In the genomic region with DNA sequence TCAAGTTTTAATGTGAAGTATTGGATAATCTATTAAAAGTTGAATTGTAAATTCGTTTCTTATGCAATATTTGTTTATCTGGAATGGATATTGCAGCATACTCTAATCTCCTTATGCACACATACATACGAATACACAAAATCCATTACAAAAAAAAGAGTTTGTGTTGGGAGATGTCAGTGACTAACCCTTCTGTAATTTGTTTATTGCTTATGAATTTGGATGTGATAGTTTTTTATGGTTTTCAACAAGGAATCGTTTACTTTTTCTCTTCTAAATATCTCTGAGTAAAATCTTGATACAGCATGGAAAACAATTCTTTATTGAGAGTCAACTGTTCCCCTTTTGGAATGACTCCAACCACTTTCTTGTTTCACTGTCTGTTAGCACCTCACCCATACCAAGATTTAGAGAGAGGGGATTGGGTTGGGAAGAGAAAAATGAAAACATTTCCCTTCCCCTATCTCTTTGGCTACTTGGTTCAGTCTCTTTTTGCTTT, we compare ENCODE assay signal across 11 cellular contexts. TPM values are rescaled to one million over a fixed set of nuclear protein-coding genes. Genes with fewer than 3 reads are reported as not detected.
DNase-seq lines count a peak whose midpoint lies in the region; ATAC-seq and TF ChIP-seq lines count a peak whose summit lies in the region.
"Had no signal": no experiment of that assay in that cellular context is flagged by ENCODE, and none has a peak within 500 bp of the region (broad histone marks: within the 10 kb centered on the region; RNA-seq: fewer than 3 reads in every experiment).

No MANE protein-coding gene starts in this region.

- no peak overlapping the region for H3K4me3 Mint-ChIP-seq in activated T-helper 1 cell treated with anti-CD3 and anti-CD28 coated beads, Interleukin-12 subunit alpha, Interleukin-12 subunit beta, Interleukin-2, Interleukin-4 antibody, amounts not matched to agents 30 ng/mL and 10 ng/mL and 1 ng/mL, durations not matched to agents 14 hours and 24 hours and 36 hours
- H3K4me3 Mint-ChIP-seq: stimulated activated memory B cell treated with anti-CD40 and anti-IgM and Interleukin-4, amounts not matched to agents 10 μg/mL and 1 μg/mL and 100 μg/mL, for 72 hours had no signal

- H3K9me3 ChIP-seq in liver (ENCODE audit: control insufficient read depth in 4 of 4, low read length in 3 of 4) = no peaks in the 10 kb centered on the region

- intact Hi-C loops in activated T-helper 1 cell treated with anti-CD3 and anti-CD28 coated beads, Interleukin-12 subunit alpha, Interleukin-12 subunit beta, Interleukin-2, Interleukin-4 antibody, amounts not matched to agents 30 ng/mL and 10 ng/mL and 1 ng/mL, durations not matched to agents 14 hours and 24 hours and 36 hours (cut with micrococcal nuclease) = loop anchor here (1.0 to 10.0 kb wide), 3 partner anchors 14 to 1046 kb away; no protein-coding TSS in a partner anchor

- no peaks in the 10 kb centered on the region for H3K9me3 Mint-ChIP-seq in activated T-helper 1 cell treated with anti-CD3 and anti-CD28 coated beads, Interleukin-12 subunit alpha, Interleukin-12 subunit beta, Interleukin-2, Interleukin-4 antibody, amounts not matched to agents 30 ng/mL and 10 ng/mL and 1 ng/mL, durations not matched to agents 14 hours and 24 hours and 36 hours
- H3K9me3 Mint-ChIP-seq: stimulated activated memory B cell treated with anti-CD40 and anti-IgM and Interleukin-4, amounts not matched to agents 10 μg/mL and 1 μg/mL and 100 μg/mL, for 72 hours had no signal

- DNase-seq in EH (ENCODE audit: low read depth) (peak; percentile 26), LoVo (ENCODE audit: low spot score) (peak; percentile 13), HT-29 (ENCODE audit: low spot score) (no peak), inferior parietal cortex (ENCODE audit: extremely low spot score) (no peak)
- DNase-seq in activated T-helper 1 cell treated with anti-CD3 and anti-CD28 coated beads, Interleukin-12 subunit alpha, Interleukin-12 subunit beta, Interleukin-2, Interleukin-4 antibody, amounts not matched to agents 30 ng/mL and 10 ng/mL and 1 ng/mL, durations not matched to agents 14 hours and 24 hours and 36 hours (ENCODE audit: low spot score) = no peak
- DNase-seq: left colon; stimulated activated CD4-positive, alpha-beta T cell treated with anti-CD3 and anti-CD28 coated beads, Interleukin-15, amount 100 ng/mL, for 24 hours had no signal

- no peaks in the 10 kb centered on the region for H3K27me3 Mint-ChIP-seq in activated T-helper 1 cell treated with anti-CD3 and anti-CD28 coated beads, Interleukin-12 subunit alpha, Interleukin-12 subunit beta, Interleukin-2, Interleukin-4 antibody, amounts not matched to agents 30 ng/mL and 10 ng/mL and 1 ng/mL, durations not matched to agents 14 hours and 24 hours and 36 hours (ENCODE audit: insufficient read depth)
- H3K27me3 Mint-ChIP-seq: stimulated activated memory B cell treated with anti-CD40 and anti-IgM and Interleukin-4, amounts not matched to agents 10 μg/mL and 1 μg/mL and 100 μg/mL, for 72 hours had no signal

- no peak for TF ChIP-seq RAD21 in liver (IDR thresholded peaks at IDR 0.05)

- ATAC-seq in HG03469 (IDR thresholded peaks at IDR 0.05; ENCODE audit: unreplicated experiment) (no peak), GM21367 (IDR thresholded peaks at IDR 0.05; ENCODE audit: unreplicated experiment) (no peak)
- ATAC-seq: left colon; stimulated activated memory B cell treated with anti-CD40 and anti-IgM and Interleukin-4, amounts not matched to agents 10 μg/mL and 1 μg/mL and 100 μg/mL, for 72 hours had no signal

- H3K4me3 ChIP-seq in liver (ENCODE audit: low read depth in 1 of 3, low read length in 3 of 3) = no peak overlapping the region

- H3K27ac Mint-ChIP-seq in activated T-helper 1 cell treated with anti-CD3 and anti-CD28 coated beads, Interleukin-12 subunit alpha, Interleukin-12 subunit beta, Interleukin-2, Interleukin-4 antibody, amounts not matched to agents 30 ng/mL and 10 ng/mL and 1 ng/mL, durations not matched to agents 14 hours and 24 hours and 36 hours = peak overlapping the region; percentile 53
- H3K27ac Mint-ChIP-seq: stimulated activated memory B cell treated with anti-CD40 and anti-IgM and Interleukin-4, amounts not matched to agents 10 μg/mL and 1 μg/mL and 100 μg/mL, for 72 hours had no signal

- no peaks in the 10 kb centered on the region for H3K27me3 ChIP-seq in liver (ENCODE audit: control insufficient read depth in 4 of 4, insufficient read depth in 4 of 4, low read length in 3 of 4)

- H3K36me3 ChIP-seq in liver (ENCODE audit: control insufficient read depth in 4 of 4, insufficient read depth in 3 of 4, low read depth in 1 of 4, low read length in 3 of 4) = no peaks in the 10 kb centered on the region

- peaks cover 44% of the 10 kb centered on the region for H3K36me3 Mint-ChIP-seq in activated T-helper 1 cell treated with anti-CD3 and anti-CD28 coated beads, Interleukin-12 subunit alpha, Interleukin-12 subunit beta, Interleukin-2, Interleukin-4 antibody, amounts not matched to agents 30 ng/mL and 10 ng/mL and 1 ng/mL, durations not matched to agents 14 hours and 24 hours and 36 hours (ENCODE audit: low read depth)

- H3K4me1 Mint-ChIP-seq in activated T-helper 1 cell treated with anti-CD3 and anti-CD28 coated beads, Interleukin-12 subunit alpha, Interleukin-12 subunit beta, Interleukin-2, Interleukin-4 antibody, amounts not matched to agents 30 ng/mL and 10 ng/mL and 1 ng/mL, durations not matched to agents 14 hours and 24 hours and 36 hours (ENCODE audit: low read depth) = peaks cover 82% of the 10 kb centered on the region

- peaks cover 10 to 42% (median 19%) of the 10 kb centered on the region in 4 donors for H3K4me1 ChIP-seq in liver (ENCODE audit: control insufficient read depth in 4 of 4, insufficient read depth in 4 of 4, low read length in 3 of 4)

- 29% methylated on average over 3 of the region's 3 CpGs for WGBS in liver

- H3K9ac ChIP-seq in liver (ENCODE audit: low read depth in 1 of 2, low read length in 2 of 2) = no peak overlapping the region

- no peak for TF ChIP-seq CTCF in liver (IDR thresholded peaks at IDR 0.05; ENCODE audit: low read depth, low read length, missing input control)

- H3K27ac ChIP-seq in liver (ENCODE audit: low read depth in 1 of 2, low read length in 2 of 2) = no peak overlapping the region

TF ChIP-seq in liver, 16 proteins besides CTCF, POLR2A, EP300 and RAD21:
- TF ChIP-seq, protein P1, sequence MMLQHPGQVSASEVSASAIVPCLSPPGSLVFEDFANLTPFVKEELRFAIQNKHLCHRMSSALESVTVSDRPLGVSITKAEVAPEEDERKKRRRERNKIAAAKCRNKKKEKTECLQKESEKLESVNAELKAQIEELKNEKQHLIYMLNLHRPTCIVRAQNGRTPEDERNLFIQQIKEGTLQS (IDR thresholded peaks at IDR 0.05) = peak; percentile 20
- TF ChIP-seq FOXA2 (IDR thresholded peaks at IDR 0.05) (no peak), HNF4G (IDR thresholded peaks at IDR 0.05) (no peak)

RNA-seq across cellular contexts. Expression of gene RAB8B, which starts 9.4 kb away (rescaled TPM):
- 135 and 149 TPM in 2 replicates for total RNA-seq in activated T-helper 1 cell treated with anti-CD3 and anti-CD28 coated beads, Interleukin-12 subunit alpha, Interleukin-12 subunit beta, Interleukin-2, Interleukin-4 antibody, amounts not matched to agents 30 ng/mL and 10 ng/mL and 1 ng/mL, durations not matched to agents 14 hours and 24 hours and 36 hours
- 10 to 100 TPM in 1 of 2 donors, 1 to 10 TPM in 1; 9.9 to 26.5 TPM for total RNA-seq in liver
- polyA plus RNA-seq in liver = 1 to 10 TPM; 3.8 to 5.2 TPM
- total RNA-seq in HT-29 (2014; rRNA removed; shearing (Covaris generic)) = 1.6 and 3.4 TPM in 2 replicates

RNA-seq across cellular contexts. Expression of gene RPS27L, which starts 41.5 kb away (rescaled TPM):
- 163 and 164 TPM in 2 replicates for total RNA-seq in activated T-helper 1 cell treated with anti-CD3 and anti-CD28 coated beads, Interleukin-12 subunit alpha, Interleukin-12 subunit beta, Interleukin-2, Interleukin-4 antibody, amounts not matched to agents 30 ng/mL and 10 ng/mL and 1 ng/mL, durations not matched to agents 14 hours and 24 hours and 36 hours
- total RNA-seq in liver = 10 to 100 TPM in 1 of 2 donors, 1 to 10 TPM in 1; 9.8 to 41.1 TPM
- 100 to 1,000 TPM in 1 of 2 donors, 10 to 100 TPM in 1; 40.3 to 184 TPM for polyA plus RNA-seq in liver
- 35.0 and 43.7 TPM in 2 replicates for total RNA-seq in HT-29 (2014; rRNA removed; shearing (Covaris generic))

Comparison
In these comparisons a context has a peak if more than half of its experiments do, and no peak if none do; other contexts are left out.
1. DNase-seq: peak in EH (single experiment) and LoVo (single experiment); none in activated T-helper 1 cell treated with anti-CD3 and anti-CD28 coated beads, Interleukin-12 subunit alpha, Interleukin-12 subunit beta, Interleukin-2, Interleukin-4 antibody, amounts not matched to agents 30 ng/mL and 10 ng/mL and 1 ng/mL, durations not matched to agents 14 hours and 24 hours and 36 hours (single experiment), HT-29 (single experiment) and inferior parietal cortex (single experiment).